Comparison of ENCODE assay signal across 36 cellular contexts in the genomic region with DNA sequence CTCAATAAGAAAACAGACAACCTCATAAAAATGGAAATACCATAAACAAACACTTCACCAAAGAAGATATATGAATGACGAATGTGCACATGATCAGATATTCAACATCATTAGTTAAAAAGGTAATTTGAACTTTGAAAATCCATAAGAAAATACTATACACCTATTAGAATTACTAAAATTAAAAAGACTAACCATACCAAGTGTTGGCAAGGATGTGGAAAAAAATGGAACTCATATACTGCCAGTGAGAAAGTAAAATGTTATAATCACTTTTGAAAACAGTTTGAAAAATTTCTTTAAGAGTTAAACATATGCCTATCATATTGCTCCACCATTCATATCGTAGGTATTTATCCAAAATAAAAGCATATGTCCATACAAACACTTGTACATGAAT. TPM values are rescaled to one million over a fixed set of nuclear protein-coding genes. Genes with fewer than 3 reads are reported as not detected.
"Had no signal": no experiment of that assay in that cellular context is flagged by ENCODE, and none has a peak within 500 bp of the region (broad histone marks: within the 10 kb centered on the region; RNA-seq: fewer than 3 reads in every experiment).

No MANE protein-coding gene starts in this region.

- FAIRE-seq: TTC549 had no signal

- ATAC-seq: activated CD4-positive, alpha-beta T cell treated with anti-CD3 and anti-CD28 coated beads for 36 hours; activated CD4-positive, CD25-positive, alpha-beta regulatory T cell treated with anti-CD3 and anti-CD28 coated beads, Interleukin-2, amount 50 U/mL, for 24 hours; activated CD8-positive, alpha-beta memory T cell treated with anti-CD3 and anti-CD28 coated beads, Interleukin-2, amount 10 ng/mL, durations not matched to agents 7 days and 5 days; activated CD8-positive, alpha-beta T cell treated with anti-CD3 and anti-CD28 coated beads for 36 hours; activated CD8-positive, alpha-beta T cell treated with anti-CD3 and anti-CD28 coated beads, Interleukin-2, amount 10 ng/mL, durations not matched to agents 7 days and 5 days; T-cell; T-helper 17 cell; WTC11 had no signal

- DNase-seq: activated B cell treated with CpG ODN at 0.5 μM for 24 hours; activated CD4-positive, alpha-beta memory T cell treated with anti-CD3 and anti-CD28 coated beads for 36 hours; activated CD4-positive, alpha-beta memory T cell treated with anti-CD3 and anti-CD28 coated beads, Interleukin-2, amount 10 ng/mL, durations not matched to agents 7 days and 5 days; activated CD4-positive, alpha-beta T cell treated with anti-CD3 and anti-CD28 coated beads for 1 hour; activated CD4-positive, alpha-beta T cell treated with anti-CD3 and anti-CD28 coated beads for 36 hours; activated CD4-positive, alpha-beta T cell treated with anti-CD3 and anti-CD28 coated beads for 4 hours; activated CD4-positive, alpha-beta T cell treated with anti-CD3 and anti-CD28 coated beads for 48 hours; activated CD4-positive, alpha-beta T cell treated with anti-CD3 and anti-CD28 coated beads, Interleukin-2, amount 10 ng/mL, durations not matched to agents 24 days and 14 days; activated CD4-positive, alpha-beta T cell treated with anti-CD3 and anti-CD28 coated beads, Interleukin-2, amount 10 ng/mL, durations not matched to agents 7 days and 5 days; activated CD4-positive, alpha-beta T cell treated with anti-CD3 and anti-CD28 coated beads, Interleukin-2, amount 50 U/mL, for 1 hour; activated CD4-positive, alpha-beta T cell treated with anti-CD3 and anti-CD28 coated beads, Interleukin-2, amount 50 U/mL, for 4 hours; activated CD4-positive, alpha-beta T cell treated with anti-CD3 and anti-CD28 coated beads, Interleukin-2, amount 50 U/mL, for 48 hours; activated CD4-positive, CD25-positive, alpha-beta regulatory T cell; activated CD4-positive, CD25-positive, alpha-beta regulatory T cell treated with anti-CD3 and anti-CD28 coated beads, Interleukin-2, amount 50 U/mL, for 72 hours; activated CD8-positive, alpha-beta memory T cell treated with anti-CD3 and anti-CD28 coated beads for 24 hours; activated CD8-positive, alpha-beta memory T cell treated with anti-CD3 and anti-CD28 coated beads, Interleukin-2, amount 10 ng/mL, durations not matched to agents 7 days and 5 days; activated CD8-positive, alpha-beta memory T cell treated with anti-CD3 and anti-CD28 coated beads, Interleukin-2, amount 50 U/mL, for 4 hours; activated CD8-positive, alpha-beta memory T cell treated with anti-CD3 and anti-CD28 coated beads, Interleukin-2, amount 50 U/mL, for 48 hours; activated CD8-positive, alpha-beta T cell treated with anti-CD3 and anti-CD28 coated beads for 36 hours; activated CD8-positive, alpha-beta T cell treated with anti-CD3 and anti-CD28 coated beads, Interleukin-2, amount 10 ng/mL, durations not matched to agents 7 days and 5 days; activated T-cell treated with anti-CD3 and anti-CD28 coated beads for 4 hours; activated T-cell treated with anti-CD3 and anti-CD28 coated beads, Interleukin-2, amount 50 U/mL, for 1 hour; T-cell; T-helper 1 cell; T-helper 17 cell; T-helper 2 cell; T-helper 9 cell; T1000; WERI-Rb-1 had no signal

- H3K36me3 ChIP-seq: WERI-Rb-1 had no signal

- H3K27ac ChIP-seq: VCaP, WERI-Rb-1 had no signal

RNA-seq across cellular contexts. Expression of gene EBLN1, which starts 37.1 kb away (rescaled TPM):
- total RNA-seq: activated B cell treated with CpG ODN at 0.5 μM for 24 hours; activated CD4-positive, alpha-beta memory T cell treated with anti-CD3 and anti-CD28 coated beads for 36 hours; activated CD4-positive, alpha-beta memory T cell treated with anti-CD3 and anti-CD28 coated beads, Interleukin-2, amount 10 ng/mL, durations not matched to agents 7 days and 5 days; activated CD4-positive, alpha-beta T cell treated with anti-CD3 and anti-CD28 coated beads for 36 hours; activated CD4-positive, alpha-beta T cell treated with anti-CD3 and anti-CD28 coated beads, Interleukin-2, amount 10 ng/mL, durations not matched to agents 24 days and 14 days; activated CD4-positive, alpha-beta T cell treated with anti-CD3 and anti-CD28 coated beads, Interleukin-2, amount 10 ng/mL, durations not matched to agents 7 days and 5 days; activated CD8-positive, alpha-beta memory T cell treated with anti-CD3 and anti-CD28 coated beads for 36 hours; activated CD8-positive, alpha-beta memory T cell treated with anti-CD3 and anti-CD28 coated beads, Interleukin-2, amount 10 ng/mL, durations not matched to agents 7 days and 5 days; activated CD8-positive, alpha-beta T cell treated with anti-CD3 and anti-CD28 coated beads for 36 hours; activated CD8-positive, alpha-beta T cell treated with anti-CD3 and anti-CD28 coated beads, Interleukin-2, amount 10 ng/mL, durations not matched to agents 7 days and 5 days; T-cell; T-helper 1 cell treated with Interleukin-12 subunit alpha and Interleukin-12 subunit beta and Interleukin-4 antibody, amounts not matched to agents 30 ng/mL and 1 ng/mL, for 36 hours; T-helper 17 cell; T-helper 2 cell treated with Interferon-gamma antibody and Interleukin-4, amounts not matched to agents 100 ng/mL and 5 ng/mL, for 36 hours; WTC11 had no signal
